In genomic region chr9:136051568-136052432, GRCh38 we compare ENCODE assay signal across 1 cellular context.
TF ChIP-seq lines count a peak whose summit lies in the region.

No MANE protein-coding gene starts in this region.

TF ChIP-seq in HepG2, 621 proteins besides CTCF, POLR2A, EP300 and RAD21 (continued from another document and continues in another):
- TF ChIP-seq ZNF513 (CRISPR knock-in tag; conservative IDR thresholded peaks at IDR 0.05) = no peak
- TF ChIP-seq CEBPB (IDR thresholded peaks at IDR 0.05; ENCODE audit: borderline replicate concordance, low read depth, low read length) = peak; percentile 51; the same call in 1 of the 2 replicates
- TF ChIP-seq ZNF12 (CRISPR knock-in tag; IDR thresholded peaks at IDR 0.05) = peak; percentile 28; the same call in 1 of the 2 replicates
- TF ChIP-seq HNRNPL (IDR thresholded peaks at IDR 0.05; ENCODE audit: low read depth, low read length) = peak; percentile 88; the same call in 1 of the 2 replicates
- TF ChIP-seq ZBTB7A (CRISPR knock-in tag; IDR thresholded peaks at IDR 0.05) = no peak
- TF ChIP-seq ZNF672 (CRISPR knock-in tag; IDR thresholded peaks at IDR 0.05) = no peak
- no peak for TF ChIP-seq GLI4 (CRISPR knock-in tag; IDR thresholded peaks at IDR 0.05; ENCODE audit: borderline replicate concordance)
- TF ChIP-seq ZBTB25 (CRISPR knock-in tag; IDR thresholded peaks at IDR 0.05) = peak; percentile 35; the same call in 1 of the 2 replicates
- TF ChIP-seq SOX5 (CRISPR knock-in tag; IDR thresholded peaks at IDR 0.05; ENCODE audit: borderline replicate concordance) = peak; percentile 31; the same call in 1 of the 2 replicates
- TF ChIP-seq SMAD3 (CRISPR knock-in tag; IDR thresholded peaks at IDR 0.05) = peak; percentile 66; the same call in 1 of the 2 replicates
- TF ChIP-seq LCORL (IDR thresholded peaks at IDR 0.05) = no peak
- peak; percentile 82 for TF ChIP-seq LCORL (CRISPR knock-in tag; IDR thresholded peaks at IDR 0.05)
- peak; percentile 77 for TF ChIP-seq TEAD3 (CRISPR knock-in tag; optimal IDR thresholded peaks at IDR 0.05; ENCODE audit: borderline replicate concordance)
- no peak for TF ChIP-seq ZNF20 (CRISPR knock-in tag; IDR thresholded peaks at IDR 0.05)
- TF ChIP-seq HIC2 (CRISPR knock-in tag; IDR thresholded peaks at IDR 0.05; ENCODE audit: low read depth) = peak; percentile 52; the same call in 1 of the 2 replicates
- TF ChIP-seq IKZF5 (CRISPR knock-in tag; IDR thresholded peaks at IDR 0.05) = 0 out of 2 replicates have a peak, but pooled peaks have one; percentile 22
- TF ChIP-seq PRDM10 (CRISPR knock-in tag; IDR thresholded peaks at IDR 0.05; ENCODE audit: low read depth) = 0 out of 2 replicates have a peak, but pooled peaks have one; percentile 62
- TF ChIP-seq ELF1 (CRISPR knock-in tag; IDR thresholded peaks at IDR 0.05) = peak; percentile 38; the same call in 1 of the 2 replicates
- TF ChIP-seq RXRB (CRISPR knock-in tag; IDR thresholded peaks at IDR 0.05; ENCODE audit: borderline replicate concordance) = peak; percentile 49; the same call in 1 of the 2 replicates
- peak; percentile 62; the same call in 1 of the 2 replicates for TF ChIP-seq ZHX2 (IDR thresholded peaks at IDR 0.05; ENCODE audit: low read depth)
- TF ChIP-seq ZHX2 (CRISPR knock-in tag; IDR thresholded peaks at IDR 0.05; ENCODE audit: borderline replicate concordance) = no peak
- TF ChIP-seq HOXA7 (CRISPR knock-in tag; IDR thresholded peaks at IDR 0.05) = no peak
- peak; percentile 77 for TF ChIP-seq SKI (IDR thresholded peaks at IDR 0.05; ENCODE audit: partially characterized antibody)
- no peak for TF ChIP-seq ZNF17 (CRISPR knock-in tag; IDR thresholded peaks at IDR 0.05)
- TF ChIP-seq RARA (CRISPR knock-in tag; IDR thresholded peaks at IDR 0.05) = peak; percentile 42; the same call in 1 of the 2 replicates
- TF ChIP-seq HOXA3 (CRISPR knock-in tag; IDR thresholded peaks at IDR 0.05) = peak; percentile 79
- TF ChIP-seq ZNF235 (CRISPR knock-in tag; IDR thresholded peaks at IDR 0.05; ENCODE audit: borderline replicate concordance) = no peak
- TF ChIP-seq ATF3 (CRISPR knock-in tag; IDR thresholded peaks at IDR 0.05) = peak; percentile 97
- TF ChIP-seq THAP11 (CRISPR knock-in tag; IDR thresholded peaks at IDR 0.05) = peak; percentile 15; the same call in 1 of the 2 replicates
- no peak for TF ChIP-seq ZMAT5 (CRISPR knock-in tag; IDR thresholded peaks at IDR 0.05; ENCODE audit: borderline replicate concordance, low read depth)
- no peak for TF ChIP-seq SP1 (IDR thresholded peaks at IDR 0.05)
- no peak for TF ChIP-seq SP1 (CRISPR knock-in tag; IDR thresholded peaks at IDR 0.05)
- no peak for TF ChIP-seq CENPBD1 (CRISPR knock-in tag; IDR thresholded peaks at IDR 0.05; ENCODE audit: borderline replicate concordance, low read depth)
- TF ChIP-seq SMC3 (IDR thresholded peaks at IDR 0.05; ENCODE audit: low read length) = 0 out of 2 replicates have a peak, but pooled peaks have one; percentile 14
- no peak for TF ChIP-seq IRX3 (CRISPR knock-in tag; IDR thresholded peaks at IDR 0.05; ENCODE audit: borderline replicate concordance, low read depth)
- TF ChIP-seq SIN3A (IDR thresholded peaks at IDR 0.05; ENCODE audit: borderline replicate concordance, low read depth, low read length) = peak; percentile 73; the same call in 1 of the 2 replicates
- peak; percentile 30; the same call in 1 of the 2 replicates for TF ChIP-seq FOXK1 (CRISPR knock-in tag; IDR thresholded peaks at IDR 0.05; ENCODE audit: borderline replicate concordance, low read depth)
- TF ChIP-seq ETV5 (CRISPR knock-in tag; IDR thresholded peaks at IDR 0.05; ENCODE audit: borderline replicate concordance) = peak; percentile 73
- TF ChIP-seq FOXA1 (IDR thresholded peaks at IDR 0.05) = no peak
- peak; percentile 85 for TF ChIP-seq FOXA1 (CRISPR knock-in tag; IDR thresholded peaks at IDR 0.05)
- peak; percentile 27; the same call in 1 of the 2 replicates for TF ChIP-seq ZNF792 (CRISPR knock-in tag; IDR thresholded peaks at IDR 0.05)
- no peak for TF ChIP-seq DZIP1 (CRISPR knock-in tag; IDR thresholded peaks at IDR 0.05)
- no peak for TF ChIP-seq KLF12 (CRISPR knock-in tag; IDR thresholded peaks at IDR 0.05; ENCODE audit: borderline replicate concordance)
- no peak for TF ChIP-seq GABPA (IDR thresholded peaks at IDR 0.05; ENCODE audit: low read depth, low read length)
- no peak for TF ChIP-seq GABPA (CRISPR knock-in tag; IDR thresholded peaks at IDR 0.05; ENCODE audit: low read depth)
